ENCODE assay signal across 7 cellular contexts in genomic region chr7:49852619-49853462, GRCh38.
DNase-seq lines count a peak whose midpoint lies in the region; ATAC-seq and TF ChIP-seq lines count a peak whose summit lies in the region.

No MANE protein-coding gene starts in this region.

- no peaks in the 10 kb centered on the region for H3K9me3 ChIP-seq in body of pancreas

- intact Hi-C loops in body of pancreas (cut with DNase I): loop anchor here (10.0 kb wide), 1 partner anchor 1548 kb away; no protein-coding TSS in a partner anchor

- H3K36me3 ChIP-seq in body of pancreas (replicated peaks in 1 of 2; ENCODE audit: insufficient read depth in 1 of 2, low read depth in 2 of 2): no peaks in the 10 kb centered on the region

- DNase-seq in GDM1 (lab: John Stamatoyannopoulos, UW): peak; percentile 34
- peak; percentile 58 for DNase-seq in GM20000 (ENCODE audit: low spot score)
- peak; percentile 69 for DNase-seq in NCI-H82 treated with DMSO at 0.1 percent for 48 hours (lab: John Stamatoyannopoulos, UW; ENCODE audit: unreplicated experiment)
- DNase-seq in body of pancreas: peak; percentile 47 to 64 (median 54)
- peak; percentile 76 for DNase-seq in iPS-NIHi7 (ENCODE audit: extremely low spot score)
- DNase-seq in substantia nigra (lab: John Stamatoyannopoulos, UW): peak in 26 of 49 donors; percentile 4 to 52 (median 16)

- WGBS in body of pancreas, 2 donors: 27 to 35% methylated on average over 8 to 11 of the region's 11 CpGs

- no peak overlapping the region for H3K27ac ChIP-seq in body of pancreas
- no peak overlapping the region for H3K27ac ChIP-seq in substantia nigra (ENCODE audit: low read depth, low read length, poor library complexity, severe bottlenecking)

- TF ChIP-seq CTCF in GM20000 (IDR thresholded peaks at IDR 0.05; ENCODE audit: extremely low read depth, missing control alignments) (peak; percentile 61), body of pancreas (IDR thresholded peaks at IDR 0.05) (peak; percentile 53 to 89 (median 82))

- TF ChIP-seq POLR2A in body of pancreas (IDR thresholded peaks at IDR 0.05): no peak

- no peak overlapping the region for H3K4me3 ChIP-seq in body of pancreas

- ATAC-seq in HG03521 (IDR thresholded peaks at IDR 0.05; ENCODE audit: unreplicated experiment) (peak; percentile 74), body of pancreas (peak; percentile 88)

- no peaks in the 10 kb centered on the region for H3K27me3 ChIP-seq in body of pancreas

- no peaks in the 10 kb centered on the region for H3K4me1 ChIP-seq in body of pancreas

Comparison
In these comparisons a context has a peak if more than half of its experiments do, and no peak if none do; other contexts are left out.
1. DNase-seq: peak in every context shown above with its lines; median percentile 76 in iPS-NIHi7; 69 in NCI-H82 treated with DMSO at 0.1 percent for 48 hours; 58 in GM20000; 54 in body of pancreas; 34 in GDM1; 16 in substantia nigra.